In the genomic region with DNA sequence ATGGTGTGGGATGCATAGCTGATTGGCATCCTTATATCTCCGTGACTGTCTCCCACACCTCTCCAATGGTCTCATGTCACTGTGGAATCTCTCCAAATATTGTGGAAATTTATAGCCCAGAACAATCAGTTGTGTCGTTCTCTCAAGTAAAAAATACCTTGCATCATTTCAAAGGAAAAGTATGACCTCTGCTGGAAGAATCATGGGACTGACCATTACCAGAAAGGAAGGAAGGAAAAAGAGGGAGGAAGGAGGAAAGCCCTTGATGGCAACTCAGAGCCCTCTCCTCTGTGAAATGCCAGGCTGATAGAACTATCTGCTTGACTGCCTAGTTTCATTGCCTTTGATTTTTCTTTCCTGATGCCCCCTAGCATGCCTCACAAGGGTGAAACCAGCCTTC, we compare ENCODE assay signal across 1 cellular context.
TF ChIP-seq lines count a peak whose summit lies in the region.

No MANE protein-coding gene starts in this region.

TF ChIP-seq in endothelial cell of umbilical vein, 7 proteins besides CTCF, POLR2A, EP300 and RAD21:
- TF ChIP-seq, protein P1, sequence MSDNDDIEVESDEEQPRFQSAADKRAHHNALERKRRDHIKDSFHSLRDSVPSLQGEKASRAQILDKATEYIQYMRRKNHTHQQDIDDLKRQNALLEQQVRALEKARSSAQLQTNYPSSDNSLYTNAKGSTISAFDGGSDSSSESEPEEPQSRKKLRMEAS (IDR thresholded peaks at IDR 0.05; ENCODE audit: insufficient read depth, insufficient read length) = no peak
- no peak for TF ChIP-seq EZH2 (IDR thresholded peaks at IDR 0.05; ENCODE audit: borderline replicate concordance, low read depth, low read length, severe bottlenecking)
- TF ChIP-seq MYC (IDR thresholded peaks at IDR 0.05; ENCODE audit: low read depth, low read length) = no peak
- TF ChIP-seq JUN (IDR thresholded peaks at IDR 0.05; ENCODE audit: borderline replicate concordance, insufficient read depth, insufficient read length, low read depth) = no peak
- TF ChIP-seq POLR2AphosphoS5 (IDR thresholded peaks at IDR 0.05; ENCODE audit: insufficient read depth, low read depth, low read length) = no peak
- TF ChIP-seq GATA2 (IDR thresholded peaks at IDR 0.05; ENCODE audit: insufficient read depth, insufficient read length, low read depth, low read length) = no peak
- no peak for TF ChIP-seq FOS (IDR thresholded peaks at IDR 0.05; ENCODE audit: borderline replicate concordance, insufficient read depth, low read length)
TF ChIP-seq in endothelial cell of umbilical vein: peak in this region for 0.
